In genomic region chr14:97137705-97138104, GRCh38 we compare ENCODE assay signal across 17 cellular contexts.
DNase-seq lines count a peak whose midpoint lies in the region; ATAC-seq lines count a peak whose summit lies in the region.
"Had no signal": no experiment of that assay in that cellular context is flagged by ENCODE, and none has a peak within 500 bp of the region (broad histone marks: within the 10 kb centered on the region; RNA-seq: fewer than 3 reads in every experiment).

No MANE protein-coding gene starts in this region.

- ATAC-seq in activated CD4-positive, alpha-beta T cell treated with anti-CD3 and anti-CD28 coated beads for 36 hours: peak; percentile 76
- ATAC-seq in activated naive CD8-positive, alpha-beta T cell treated with anti-CD3 and anti-CD28 coated beads, Interleukin-2, amount 10 ng/mL, durations not matched to agents 7 days and 5 days (ENCODE audit: low read depth): peak; percentile 54
- ATAC-seq in stimulated activated effector memory CD8-positive, alpha-beta T cell treated with anti-CD3 and anti-CD28 coated beads, Interleukin-12 subunit alpha, Interleukin-12 subunit beta, amount 100 ng/mL, for 72 hours: peak; percentile 72
- ATAC-seq: HCT116, Panc1, Right ventricle myocardium inferior had no signal

- peaks cover 4% of the 10 kb centered on the region for H3K9me3 Mint-ChIP-seq in activated CD4-positive, alpha-beta T cell treated with anti-CD3 and anti-CD28 coated beads for 36 hours (ENCODE audit: low read depth)
- H3K9me3 Mint-ChIP-seq in activated naive CD8-positive, alpha-beta T cell treated with anti-CD3 and anti-CD28 coated beads, Interleukin-2, amount 10 ng/mL, durations not matched to agents 7 days and 5 days: peaks cover 20% of the 10 kb centered on the region
- H3K9me3 Mint-ChIP-seq in activated naive CD8-positive, alpha-beta T cell treated with anti-CD3 and anti-CD28 coated beads for 36 hours: peaks cover 6% of the 10 kb centered on the region
- peaks cover 8% of the 10 kb centered on the region for H3K9me3 Mint-ChIP-seq in activated CD4-positive, alpha-beta memory T cell treated with anti-CD3 and anti-CD28 coated beads for 36 hours
- peaks cover 11% of the 10 kb centered on the region for H3K9me3 Mint-ChIP-seq in stimulated activated effector memory CD8-positive, alpha-beta T cell treated with anti-CD3 and anti-CD28 coated beads, Interleukin-12 subunit alpha, Interleukin-12 subunit beta, amount 100 ng/mL, for 72 hours

- no peak overlapping the region for H3K4me3 Mint-ChIP-seq in activated CD4-positive, alpha-beta T cell treated with anti-CD3 and anti-CD28 coated beads for 36 hours
- H3K4me3 Mint-ChIP-seq in activated naive CD8-positive, alpha-beta T cell treated with anti-CD3 and anti-CD28 coated beads, Interleukin-2, amount 10 ng/mL, durations not matched to agents 7 days and 5 days: peak overlapping the region; percentile 65
- H3K4me3 Mint-ChIP-seq in activated naive CD8-positive, alpha-beta T cell treated with anti-CD3 and anti-CD28 coated beads for 36 hours: no peak overlapping the region
- H3K4me3 Mint-ChIP-seq in activated CD4-positive, alpha-beta memory T cell treated with anti-CD3 and anti-CD28 coated beads for 36 hours: no peak overlapping the region
- no peak overlapping the region for H3K4me3 Mint-ChIP-seq in stimulated activated effector memory CD8-positive, alpha-beta T cell treated with anti-CD3 and anti-CD28 coated beads, Interleukin-12 subunit alpha, Interleukin-12 subunit beta, amount 100 ng/mL, for 72 hours

- no peaks in the 10 kb centered on the region for H3K36me3 Mint-ChIP-seq in activated CD4-positive, alpha-beta T cell treated with anti-CD3 and anti-CD28 coated beads for 36 hours (ENCODE audit: low read depth)
- peaks cover 9% of the 10 kb centered on the region for H3K36me3 Mint-ChIP-seq in activated naive CD8-positive, alpha-beta T cell treated with anti-CD3 and anti-CD28 coated beads, Interleukin-2, amount 10 ng/mL, durations not matched to agents 7 days and 5 days
- H3K36me3 Mint-ChIP-seq in activated naive CD8-positive, alpha-beta T cell treated with anti-CD3 and anti-CD28 coated beads for 36 hours: peaks cover 4% of the 10 kb centered on the region
- no peaks in the 10 kb centered on the region for H3K36me3 Mint-ChIP-seq in activated CD4-positive, alpha-beta memory T cell treated with anti-CD3 and anti-CD28 coated beads for 36 hours
- H3K36me3 Mint-ChIP-seq in stimulated activated effector memory CD8-positive, alpha-beta T cell treated with anti-CD3 and anti-CD28 coated beads, Interleukin-12 subunit alpha, Interleukin-12 subunit beta, amount 100 ng/mL, for 72 hours: peaks cover 15% of the 10 kb centered on the region

- H3K27me3 Mint-ChIP-seq in activated CD4-positive, alpha-beta T cell treated with anti-CD3 and anti-CD28 coated beads for 36 hours: no peaks in the 10 kb centered on the region
- H3K27me3 Mint-ChIP-seq in activated naive CD8-positive, alpha-beta T cell treated with anti-CD3 and anti-CD28 coated beads, Interleukin-2, amount 10 ng/mL, durations not matched to agents 7 days and 5 days: no peaks in the 10 kb centered on the region
- peaks cover 4% of the 10 kb centered on the region for H3K27me3 Mint-ChIP-seq in activated naive CD8-positive, alpha-beta T cell treated with anti-CD3 and anti-CD28 coated beads for 36 hours
- H3K27me3 Mint-ChIP-seq in activated CD4-positive, alpha-beta memory T cell treated with anti-CD3 and anti-CD28 coated beads for 36 hours: no peaks in the 10 kb centered on the region

- DNase-seq in activated CD4-positive, alpha-beta T cell treated with anti-CD3 and anti-CD28 coated beads for 36 hours: peak; percentile 27
- DNase-seq in activated CD4-positive, alpha-beta T cell treated with anti-CD3 and anti-CD28 coated beads for 1 hour: no peak
- no peak for DNase-seq in activated naive CD8-positive, alpha-beta T cell treated with anti-CD3 and anti-CD28 coated beads, Interleukin-2, amount 10 ng/mL, durations not matched to agents 7 days and 5 days
- no peak for DNase-seq in activated naive CD8-positive, alpha-beta T cell treated with anti-CD3 and anti-CD28 coated beads for 36 hours
- DNase-seq in activated CD4-positive, alpha-beta memory T cell treated with anti-CD3 and anti-CD28 coated beads for 36 hours: peak; percentile 39
- DNase-seq in stimulated activated effector memory CD8-positive, alpha-beta T cell treated with anti-CD3 and anti-CD28 coated beads, Interleukin-12 subunit alpha, Interleukin-12 subunit beta, amount 100 ng/mL, for 72 hours (ENCODE audit: low spot score in 2 of 2): no peak
- DNase-seq in NCI-H2107 (lab: John Stamatoyannopoulos, UW): no peak
- no peak for DNase-seq in HK-2 (ENCODE audit: unreplicated experiment)
- DNase-seq: Calu3, MV-4-11, NCI-H1436, NCI-H2081, NCI-H226, NCI-H69 had no signal

- peaks cover 10% of the 10 kb centered on the region for H3K4me1 Mint-ChIP-seq in activated CD4-positive, alpha-beta T cell treated with anti-CD3 and anti-CD28 coated beads for 36 hours
- H3K4me1 Mint-ChIP-seq in activated naive CD8-positive, alpha-beta T cell treated with anti-CD3 and anti-CD28 coated beads, Interleukin-2, amount 10 ng/mL, durations not matched to agents 7 days and 5 days: peaks cover 10% of the 10 kb centered on the region
- H3K4me1 Mint-ChIP-seq in activated naive CD8-positive, alpha-beta T cell treated with anti-CD3 and anti-CD28 coated beads for 36 hours: no peaks in the 10 kb centered on the region
- peaks cover 10% of the 10 kb centered on the region for H3K4me1 Mint-ChIP-seq in activated CD4-positive, alpha-beta memory T cell treated with anti-CD3 and anti-CD28 coated beads for 36 hours (ENCODE audit: low read depth)
- peaks cover 14% of the 10 kb centered on the region for H3K4me1 Mint-ChIP-seq in stimulated activated effector memory CD8-positive, alpha-beta T cell treated with anti-CD3 and anti-CD28 coated beads, Interleukin-12 subunit alpha, Interleukin-12 subunit beta, amount 100 ng/mL, for 72 hours

- no peak overlapping the region for H3K27ac Mint-ChIP-seq in activated CD4-positive, alpha-beta T cell treated with anti-CD3 and anti-CD28 coated beads for 36 hours
- peak overlapping the region; percentile 42 for H3K27ac Mint-ChIP-seq in activated naive CD8-positive, alpha-beta T cell treated with anti-CD3 and anti-CD28 coated beads, Interleukin-2, amount 10 ng/mL, durations not matched to agents 7 days and 5 days
- H3K27ac Mint-ChIP-seq in activated naive CD8-positive, alpha-beta T cell treated with anti-CD3 and anti-CD28 coated beads for 36 hours: no peak overlapping the region
- H3K27ac Mint-ChIP-seq in activated CD4-positive, alpha-beta memory T cell treated with anti-CD3 and anti-CD28 coated beads for 36 hours: no peak overlapping the region
- no peak overlapping the region for H3K27ac Mint-ChIP-seq in stimulated activated effector memory CD8-positive, alpha-beta T cell treated with anti-CD3 and anti-CD28 coated beads, Interleukin-12 subunit alpha, Interleukin-12 subunit beta, amount 100 ng/mL, for 72 hours

- CTCF ChIA-PET in activated CD4-positive, alpha-beta T cell treated with anti-CD3 and anti-CD28 coated beads for 36 hours (lab: Charles Lee): no interaction called here
- CTCF ChIA-PET in activated CD4-positive, alpha-beta memory T cell treated with anti-CD3 and anti-CD28 coated beads for 36 hours (lab: Charles Lee): no interaction called here

- intact Hi-C loops in activated CD4-positive, alpha-beta T cell treated with anti-CD3 and anti-CD28 coated beads for 36 hours (cut with DNase I, micrococcal nuclease): no loop called here
- intact Hi-C loops in activated CD4-positive, alpha-beta memory T cell treated with anti-CD3 and anti-CD28 coated beads for 36 hours (cut with micrococcal nuclease): no loop called here

- POLR2A ChIA-PET in activated CD4-positive, alpha-beta T cell treated with anti-CD3 and anti-CD28 coated beads for 36 hours (lab: Charles Lee): interaction anchor here (0.5 kb wide), 1 partner anchor 829 kb away, joined by 4 read pairs; no protein-coding TSS in a partner anchor
- POLR2A ChIA-PET in activated naive CD8-positive, alpha-beta T cell treated with anti-CD3 and anti-CD28 coated beads, Interleukin-2, amount 10 ng/mL, durations not matched to agents 7 days and 5 days (lab: Charles Lee): no interaction called here
- POLR2A ChIA-PET in activated CD4-positive, alpha-beta memory T cell treated with anti-CD3 and anti-CD28 coated beads for 36 hours (lab: Charles Lee): no interaction called here

Comparison
In these comparisons a context has a peak if more than half of its experiments do, and no peak if none do; other contexts are left out.
1. DNase-seq: peak in activated CD4-positive, alpha-beta T cell treated with anti-CD3 and anti-CD28 coated beads for 36 hours (single experiment) and activated CD4-positive, alpha-beta memory T cell treated with anti-CD3 and anti-CD28 coated beads for 36 hours (single experiment); none in activated CD4-positive, alpha-beta T cell treated with anti-CD3 and anti-CD28 coated beads for 1 hour (single experiment), activated naive CD8-positive, alpha-beta T cell treated with anti-CD3 and anti-CD28 coated beads, Interleukin-2, amount 10 ng/mL, durations not matched to agents 7 days and 5 days (single experiment), activated naive CD8-positive, alpha-beta T cell treated with anti-CD3 and anti-CD28 coated beads for 36 hours (single experiment), stimulated activated effector memory CD8-positive, alpha-beta T cell treated with anti-CD3 and anti-CD28 coated beads, Interleukin-12 subunit alpha, Interleukin-12 subunit beta, amount 100 ng/mL, for 72 hours (0 of 2), NCI-H2107 (single experiment) and HK-2 (single experiment).
2. Peak in every context shown above with its lines, with median percentiles within 50 percentile points of each other: ATAC-seq.